15 cellular contexts compared by ENCODE assay signal in the genomic region with DNA sequence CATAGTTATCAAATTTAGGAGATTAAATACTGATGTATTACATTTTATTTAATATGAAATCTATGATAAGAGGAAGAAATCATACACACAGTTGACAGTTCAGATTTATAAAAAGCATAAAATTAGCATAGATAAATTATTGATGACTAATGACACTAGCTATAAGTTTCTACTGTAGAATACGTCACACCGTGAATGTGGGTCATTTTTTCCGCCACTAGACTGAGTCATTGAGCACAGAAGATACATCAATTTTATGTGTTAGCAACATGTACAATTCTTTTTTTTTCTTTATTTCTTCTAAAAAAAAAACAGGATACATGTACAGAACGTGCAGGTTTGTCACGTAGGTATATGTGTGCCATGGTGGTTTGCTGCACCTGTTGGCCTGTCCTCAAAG. TPM values are rescaled to one million over a fixed set of nuclear protein-coding genes. Genes with fewer than 3 reads are reported as not detected.
DNase-seq lines count a peak whose midpoint lies in the region; ATAC-seq, FAIRE-seq and TF ChIP-seq lines count a peak whose summit lies in the region.
"Had no signal": no experiment of that assay in that cellular context is flagged by ENCODE, and none has a peak within 500 bp of the region (broad histone marks: within the 10 kb centered on the region; RNA-seq: fewer than 3 reads in every experiment).

No MANE protein-coding gene starts in this region.

- no peak overlapping the region for H3K27ac Mint-ChIP-seq in activated CD4-positive, alpha-beta T cell treated with anti-CD3 and anti-CD28 coated beads, Interleukin-2, amount 10 ng/mL, durations not matched to agents 24 days and 14 days
- no peak overlapping the region for H3K27ac Mint-ChIP-seq in activated CD8-positive, alpha-beta T cell treated with anti-CD3 and anti-CD28 coated beads for 36 hours

- H3K4me1 ChIP-seq in keratinocyte (ENCODE audit: control insufficient read depth, extremely low read depth, insufficient read depth, low read length) = peaks cover 7% of the 10 kb centered on the region
- H3K4me1 ChIP-seq: upper lobe of right lung had no signal

- CTCF ChIA-PET in activated CD8-positive, alpha-beta T cell treated with anti-CD3 and anti-CD28 coated beads for 36 hours (lab: Charles Lee) = interaction anchor here (1.0 to 2.4 kb wide), 4 partner anchors 12 to 184 kb away, joined by 3 to 12 read pairs (median 3); no protein-coding TSS in a partner anchor

- no peaks in the 10 kb centered on the region for H3K36me3 ChIP-seq in keratinocyte (ENCODE audit: control insufficient read depth in 2 of 2, extremely low read depth in 1 of 2, insufficient read depth in 2 of 2, low read length in 2 of 2)
- H3K36me3 ChIP-seq: upper lobe of right lung had no signal

- dilution Hi-C loops in keratinocyte (cut with MboI; ENCODE audit: extremely low pct_ligation_motif_present, low sequenced_read_pairs) = no loop called here

- no peaks in the 10 kb centered on the region for H3K27me3 ChIP-seq in keratinocyte (ENCODE audit: control insufficient read depth, extremely low read depth, insufficient read depth, low read length)
- H3K27me3 ChIP-seq: upper lobe of right lung had no signal

- peak overlapping the region; percentile 93 for H3K27ac ChIP-seq in keratinocyte (ENCODE audit: control insufficient read depth, insufficient read depth, low read length)
- H3K27ac ChIP-seq: upper lobe of right lung had no signal

- H3K36me3 Mint-ChIP-seq in activated CD4-positive, alpha-beta T cell treated with anti-CD3 and anti-CD28 coated beads, Interleukin-2, amount 10 ng/mL, durations not matched to agents 24 days and 14 days (ENCODE audit: low read depth) = no peaks in the 10 kb centered on the region
- no peaks in the 10 kb centered on the region for H3K36me3 Mint-ChIP-seq in activated CD8-positive, alpha-beta T cell treated with anti-CD3 and anti-CD28 coated beads for 36 hours (ENCODE audit: low read depth)

- peaks cover 14% of the 10 kb centered on the region for H3K4me1 Mint-ChIP-seq in activated CD4-positive, alpha-beta T cell treated with anti-CD3 and anti-CD28 coated beads, Interleukin-2, amount 10 ng/mL, durations not matched to agents 24 days and 14 days
- peaks cover 18% of the 10 kb centered on the region for H3K4me1 Mint-ChIP-seq in activated CD8-positive, alpha-beta T cell treated with anti-CD3 and anti-CD28 coated beads for 36 hours (ENCODE audit: low read depth)

- no peaks in the 10 kb centered on the region for H3K9me3 ChIP-seq in keratinocyte (ENCODE audit: control insufficient read depth, low read depth, low read length)
- H3K9me3 ChIP-seq: upper lobe of right lung had no signal

- H3K9me1 ChIP-seq in keratinocyte (ENCODE audit: control insufficient read depth, extremely low read depth, insufficient read depth, low read length) = no peaks in the 10 kb centered on the region

- H3K79me2 ChIP-seq in keratinocyte (ENCODE audit: control insufficient read depth, insufficient read depth, low read length) = no peaks in the 10 kb centered on the region

- H3K4me3 ChIP-seq in keratinocyte (ENCODE audit: control insufficient read depth in 2 of 3, extremely low read depth in 1 of 3, insufficient read depth in 2 of 3, low read depth in 1 of 3, low read length in 3 of 3) = no peak overlapping the region
- H3K4me3 ChIP-seq: upper lobe of right lung had no signal

- peak; percentile 60 for ATAC-seq in activated CD8-positive, alpha-beta T cell treated with anti-CD3 and anti-CD28 coated beads for 36 hours
- ATAC-seq in GM21737 (IDR thresholded peaks at IDR 0.05; ENCODE audit: unreplicated experiment) = no peak
- ATAC-seq: upper lobe of right lung had no signal

- H2AFZ ChIP-seq in keratinocyte (ENCODE audit: control insufficient read depth, low read length) = no peak overlapping the region

- POLR2A ChIA-PET in activated CD8-positive, alpha-beta T cell treated with anti-CD3 and anti-CD28 coated beads for 36 hours (lab: Charles Lee) = no interaction called here

- H4K20me1 ChIP-seq in keratinocyte (ENCODE audit: control insufficient read depth, extremely low read depth, insufficient read depth, low read length) = no peaks in the 10 kb centered on the region

- H3K9me3 Mint-ChIP-seq in activated CD4-positive, alpha-beta T cell treated with anti-CD3 and anti-CD28 coated beads, Interleukin-2, amount 10 ng/mL, durations not matched to agents 24 days and 14 days = no peaks in the 10 kb centered on the region
- no peaks in the 10 kb centered on the region for H3K9me3 Mint-ChIP-seq in activated CD8-positive, alpha-beta T cell treated with anti-CD3 and anti-CD28 coated beads for 36 hours

- no peak for FAIRE-seq in keratinocyte (lab: Jason Lieb, UNC)
- FAIRE-seq: GM19239 had no signal

- intact Hi-C loops in activated CD4-positive, alpha-beta T cell treated with anti-CD3 and anti-CD28 coated beads, Interleukin-2, amount 10 ng/mL, durations not matched to agents 24 days and 14 days (cut with micrococcal nuclease) = no loop called here
- intact Hi-C loops in activated CD8-positive, alpha-beta T cell treated with anti-CD3 and anti-CD28 coated beads for 36 hours (cut with micrococcal nuclease) = no loop called here

- no peak for TF ChIP-seq CTCF in activated CD8-positive, alpha-beta T cell treated with anti-CD3 and anti-CD28 coated beads for 36 hours (IDR thresholded peaks at IDR 0.05)
- TF ChIP-seq CTCF in keratinocyte (optimal IDR thresholded peaks at IDR 0.05 in 1 of 3, IDR thresholded peaks at IDR 0.05 in 1 of 3, conservative IDR thresholded peaks at IDR 0.05 in 1 of 3; ENCODE audit: extremely low read depth in 1 of 3, insufficient read depth in 2 of 3, low read length in 3 of 3) = no peak

- H3K9ac ChIP-seq in keratinocyte (ENCODE audit: control insufficient read depth, extremely low read depth, insufficient read depth, low read length) = no peak overlapping the region

- no peak overlapping the region for H3K4me2 ChIP-seq in keratinocyte (ENCODE audit: control insufficient read depth, extremely low read depth, insufficient read depth, low read depth, low read length)

- H3K27me3 Mint-ChIP-seq in activated CD4-positive, alpha-beta T cell treated with anti-CD3 and anti-CD28 coated beads, Interleukin-2, amount 10 ng/mL, durations not matched to agents 24 days and 14 days = no peaks in the 10 kb centered on the region
- no peaks in the 10 kb centered on the region for H3K27me3 Mint-ChIP-seq in activated CD8-positive, alpha-beta T cell treated with anti-CD3 and anti-CD28 coated beads for 36 hours

- peak; percentile 21 for DNase-seq in activated CD4-positive, alpha-beta T cell treated with anti-CD3 and anti-CD28 coated beads for 1 hour
- no peak for DNase-seq in activated CD4-positive, alpha-beta T cell treated with anti-CD3 and anti-CD28 coated beads, Interleukin-2, amount 10 ng/mL, durations not matched to agents 24 days and 14 days
- peak; percentile 91 for DNase-seq in activated CD8-positive, alpha-beta T cell treated with anti-CD3 and anti-CD28 coated beads for 36 hours
- DNase-seq in keratinocyte (ENCODE audit: low read depth, low spot score) (no peak), cerebellum (ENCODE audit: low spot score) (no peak), DMS79 treated with DMSO at 0.1 percent for 48 hours (lab: John Stamatoyannopoulos, UW) (no peak)
- DNase-seq in stimulated activated CD8-positive, alpha-beta memory T cell treated with anti-CD3 and anti-CD28 coated beads, Interleukin-4, amount 100 ng/mL, for 24 hours (ENCODE audit: low read depth) = peak; percentile 30
- DNase-seq: ACHN, caudate nucleus, H7, NCI-H1436, NCI-H774, upper lobe of right lung had no signal

- H3K4me3 Mint-ChIP-seq in activated CD4-positive, alpha-beta T cell treated with anti-CD3 and anti-CD28 coated beads, Interleukin-2, amount 10 ng/mL, durations not matched to agents 24 days and 14 days = no peak overlapping the region
- H3K4me3 Mint-ChIP-seq in activated CD8-positive, alpha-beta T cell treated with anti-CD3 and anti-CD28 coated beads for 36 hours = no peak overlapping the region

RNA-seq across cellular contexts. Expression of gene AP2S1, which starts 22.2 kb away (rescaled TPM):
- total RNA-seq in activated CD4-positive, alpha-beta T cell treated with anti-CD3 and anti-CD28 coated beads, Interleukin-2, amount 10 ng/mL, durations not matched to agents 24 days and 14 days = 100 and 112 TPM in 2 replicates
- total RNA-seq in activated CD8-positive, alpha-beta T cell treated with anti-CD3 and anti-CD28 coated beads for 36 hours = 100 to 1,000 TPM; 101 to 105 TPM
- 183 to 218 TPM (median 192 TPM) in 3 replicates for polyA plus RNA-seq in keratinocyte
- 55.4 TPM for polyA plus RNA-seq in keratinocyte (2011; ENCODE audit: low read depth)
- 153 and 244 TPM in 2 replicates for polyA plus RNA-seq in keratinocyte (2011; cell fraction: cytosol; rRNA removed)
- polyA plus RNA-seq in keratinocyte (2011; cell fraction: nucleus; rRNA removed) = 61.8 and 80.5 TPM in 2 replicates
- 182 and 267 TPM in 2 replicates for polyA plus RNA-seq in keratinocyte (2012; ENCODE audit: low replicate concordance)
- polyA minus RNA-seq in keratinocyte = 77.5 to 115 TPM (median 95.2 TPM) in 3 replicates
- 177 TPM for polyA minus RNA-seq in keratinocyte (2011; cell fraction: cytosol; rRNA and poly(A)+ RNA removed)
- polyA minus RNA-seq in keratinocyte (2011; cell fraction: nucleus; rRNA and poly(A)+ RNA removed) = 21.6 and 26.3 TPM in 2 replicates
- total RNA-seq in cerebellum = 33.0 TPM

RNA-seq across cellular contexts. Expression of gene ARHGAP35, which starts 32.3 kb away (rescaled TPM):
- total RNA-seq in activated CD4-positive, alpha-beta T cell treated with anti-CD3 and anti-CD28 coated beads, Interleukin-2, amount 10 ng/mL, durations not matched to agents 24 days and 14 days = 21.9 and 25.6 TPM in 2 replicates
- 10 to 100 TPM; 15.0 to 16.4 TPM for total RNA-seq in activated CD8-positive, alpha-beta T cell treated with anti-CD3 and anti-CD28 coated beads for 36 hours
- polyA plus RNA-seq in keratinocyte = 14.3 to 21.7 TPM (median 19.5 TPM) in 3 replicates
- polyA plus RNA-seq in keratinocyte (2011; ENCODE audit: low read depth) = 10.5 TPM
- 15.7 and 18.8 TPM in 2 replicates for polyA plus RNA-seq in keratinocyte (2011; cell fraction: cytosol; rRNA removed)
- 39.3 and 40.4 TPM in 2 replicates for polyA plus RNA-seq in keratinocyte (2011; cell fraction: nucleus; rRNA removed)
- polyA plus RNA-seq in keratinocyte (2012; ENCODE audit: low replicate concordance) = 14.8 and 26.2 TPM in 2 replicates
- polyA minus RNA-seq in keratinocyte = 35.4 to 53.2 TPM (median 45.6 TPM) in 3 replicates
- polyA minus RNA-seq in keratinocyte (2011; cell fraction: cytosol; rRNA and poly(A)+ RNA removed) = 20.0 TPM
- polyA minus RNA-seq in keratinocyte (2011; cell fraction: nucleus; rRNA and poly(A)+ RNA removed) = 33.8 and 54.2 TPM in 2 replicates
- total RNA-seq in cerebellum = 79.0 TPM

RNA-seq across cellular contexts. Expression of gene SLC1A5, which starts 40.1 kb away (rescaled TPM):
- 220 and 224 TPM in 2 replicates for total RNA-seq in activated CD4-positive, alpha-beta T cell treated with anti-CD3 and anti-CD28 coated beads, Interleukin-2, amount 10 ng/mL, durations not matched to agents 24 days and 14 days
- total RNA-seq in activated CD8-positive, alpha-beta T cell treated with anti-CD3 and anti-CD28 coated beads for 36 hours = 100 to 1,000 TPM; 235 TPM
- polyA plus RNA-seq in keratinocyte = 74.8 to 137 TPM (median 90.4 TPM) in 3 replicates
- polyA plus RNA-seq in keratinocyte (2011; ENCODE audit: low read depth) = 101 TPM
- polyA plus RNA-seq in keratinocyte (2011; cell fraction: cytosol; rRNA removed) = 53.8 and 70.9 TPM in 2 replicates
- 182 and 206 TPM in 2 replicates for polyA plus RNA-seq in keratinocyte (2011; cell fraction: nucleus; rRNA removed)
- 158 and 196 TPM in 2 replicates for polyA plus RNA-seq in keratinocyte (2012; ENCODE audit: low replicate concordance)
- 111 to 343 TPM (median 153 TPM) in 3 replicates for polyA minus RNA-seq in keratinocyte
- 98.0 TPM for polyA minus RNA-seq in keratinocyte (2011; cell fraction: cytosol; rRNA and poly(A)+ RNA removed)
- polyA minus RNA-seq in keratinocyte (2011; cell fraction: nucleus; rRNA and poly(A)+ RNA removed) = 134 and 156 TPM in 2 replicates
- total RNA-seq in cerebellum = 6.9 TPM

Comparison
In these comparisons a context has a peak if more than half of its experiments do, and no peak if none do; other contexts are left out.
1. DNase-seq: peak in activated CD4-positive, alpha-beta T cell treated with anti-CD3 and anti-CD28 coated beads for 1 hour (single experiment), activated CD8-positive, alpha-beta T cell treated with anti-CD3 and anti-CD28 coated beads for 36 hours (single experiment) and stimulated activated CD8-positive, alpha-beta memory T cell treated with anti-CD3 and anti-CD28 coated beads, Interleukin-4, amount 100 ng/mL, for 24 hours (single experiment); none in activated CD4-positive, alpha-beta T cell treated with anti-CD3 and anti-CD28 coated beads, Interleukin-2, amount 10 ng/mL, durations not matched to agents 24 days and 14 days (single experiment), keratinocyte (single experiment), cerebellum (single experiment) and DMS79 treated with DMSO at 0.1 percent for 48 hours (single experiment).
2. RNA of gene SLC1A5, which starts 40.1 kb away (total RNA-seq): 235 TPM in activated CD8-positive, alpha-beta T cell treated with anti-CD3 and anti-CD28 coated beads for 36 hours and 220 to 224 TPM in activated CD4-positive, alpha-beta T cell treated with anti-CD3 and anti-CD28 coated beads, Interleukin-2, amount 10 ng/mL, durations not matched to agents 24 days and 14 days; 6.9 TPM in cerebellum (single experiment); every median in the first group is over 10 times any median in the second.